In the genomic region with DNA sequence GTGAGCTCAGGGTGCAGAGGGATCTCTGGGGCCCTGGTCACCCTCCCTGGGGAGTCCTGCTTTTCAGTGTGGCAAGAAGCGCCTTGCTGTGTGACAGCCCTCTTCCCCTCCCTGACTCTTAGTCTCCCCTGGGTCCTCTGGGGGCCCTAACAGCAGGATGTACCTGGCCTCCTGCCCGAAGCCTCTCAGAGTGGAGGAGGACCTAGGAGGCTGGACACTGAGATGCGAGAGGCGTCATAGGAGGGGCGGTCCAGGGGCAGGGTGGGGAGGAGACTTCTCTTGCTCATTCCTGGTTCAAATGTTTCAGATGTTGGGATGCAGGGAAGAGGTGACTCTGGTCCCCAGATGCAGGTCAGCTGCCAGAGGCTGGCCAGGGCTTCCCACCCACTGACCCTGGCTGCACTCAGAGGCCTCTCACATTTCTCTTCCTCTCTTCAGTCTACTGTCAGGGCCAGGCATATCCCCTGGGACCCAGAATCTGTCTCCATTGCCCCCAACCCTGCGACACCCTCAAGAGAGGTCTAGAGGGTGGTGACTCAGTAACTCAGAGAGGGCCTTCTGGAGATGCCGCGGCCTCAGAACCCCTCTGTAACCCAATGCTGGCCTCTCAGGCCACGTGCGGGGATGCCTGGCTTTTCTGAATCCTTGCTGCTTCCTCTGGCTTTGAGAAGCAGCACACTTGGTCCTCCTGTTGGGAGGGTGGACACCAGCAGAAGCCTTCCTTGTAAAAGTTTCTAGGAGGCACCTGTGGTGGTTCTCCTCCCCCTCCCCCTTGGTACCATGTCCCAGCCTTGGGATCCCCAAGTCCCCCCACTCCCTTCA, we compare ENCODE assay signal across 10 cellular contexts. TPM values are rescaled to one million over a fixed set of nuclear protein-coding genes. Genes with fewer than 3 reads are reported as not detected.
DNase-seq lines count a peak whose midpoint lies in the region; TF ChIP-seq lines count a peak whose summit lies in the region.
"Had no signal": no experiment of that assay in that cellular context is flagged by ENCODE, and none has a peak within 500 bp of the region (broad histone marks: within the 10 kb centered on the region; RNA-seq: fewer than 3 reads in every experiment).

No MANE protein-coding gene starts in this region.

- H3K36me3 ChIP-seq in BLaER1 (no peaks in the 10 kb centered on the region), cardiac muscle cell (no peaks in the 10 kb centered on the region)

- no peaks in the 10 kb centered on the region for H4K20me1 ChIP-seq in BLaER1

- H3K4me3 Mint-ChIP-seq in progenitor cell of endocrine pancreas (ENCODE audit: low read depth), result no peak overlapping the region

- H3K4me2 ChIP-seq in BLaER1, result peak overlapping the region; percentile 80

- peak overlapping the region; percentile 90 for H3K27ac Mint-ChIP-seq in progenitor cell of endocrine pancreas

- H3K9me3 Mint-ChIP-seq in progenitor cell of endocrine pancreas (ENCODE audit: low read depth), result no peaks in the 10 kb centered on the region

- H3K27me3 ChIP-seq in BLaER1 (no peaks in the 10 kb centered on the region), cardiac muscle cell (no peaks in the 10 kb centered on the region)

- DNase-seq in T1000 (lab: John Stamatoyannopoulos, UW) (peak; percentile 46), cardiac muscle cell (ENCODE audit: low read depth in 1 of 2, low spot score in 1 of 2) (peak in 1 of 2 donors; percentile 92), progenitor cell of endocrine pancreas (ENCODE audit: low spot score, unreplicated experiment) (no peak), NCI-H2081 treated with DMSO at 0.1 percent for 48 hours (lab: John Stamatoyannopoulos, UW) (no peak), NCI-H510A treated with DMSO at 0.1 percent for 48 hours (lab: John Stamatoyannopoulos, UW) (no peak), middle frontal gyrus (ENCODE audit: extremely low spot score, low spot score) (no peak), Ammon's horn (ENCODE audit: low spot score) (no peak)
- DNase-seq: central memory CD4-positive, alpha-beta T cell; occipital lobe had no signal

- H3K27ac ChIP-seq in BLaER1 (peak overlapping the region; percentile 71), cardiac muscle cell (peak overlapping the region; percentile 96)

- H3K9ac ChIP-seq in BLaER1, result peak overlapping the region; percentile 50; the same call in 1 of the 2 replicates

- H3K9me3 ChIP-seq in BLaER1 (no peaks in the 10 kb centered on the region), cardiac muscle cell (ENCODE audit: low read depth) (no peaks in the 10 kb centered on the region)

- H3K27me3 Mint-ChIP-seq in progenitor cell of endocrine pancreas, result peaks cover 24% of the 10 kb centered on the region

- TF ChIP-seq CTCF in cardiac muscle cell (IDR thresholded peaks at IDR 0.05; ENCODE audit: low read depth, low read length) (no peak), progenitor cell of endocrine pancreas (IDR thresholded peaks at IDR 0.05; ENCODE audit: unreplicated experiment) (no peak)

- H3K36me3 Mint-ChIP-seq in progenitor cell of endocrine pancreas (ENCODE audit: insufficient read depth), result no peaks in the 10 kb centered on the region

- H3K4me1 Mint-ChIP-seq in progenitor cell of endocrine pancreas (ENCODE audit: low read depth), result peaks cover 29% of the 10 kb centered on the region

- no peak overlapping the region for H3K4me3 ChIP-seq in BLaER1
- no peak overlapping the region for H3K4me3 ChIP-seq in cardiac muscle cell

- H3K4me1 ChIP-seq in BLaER1 (peaks cover 62% of the 10 kb centered on the region), cardiac muscle cell (ENCODE audit: low read depth) (peaks cover 32% of the 10 kb centered on the region)

RNA-seq across cellular contexts. Expression of gene SNX33, which starts 25.9 kb away (rescaled TPM):
- total RNA-seq in cardiac muscle cell (14.0 and 17.1 TPM in 2 replicates), progenitor cell of endocrine pancreas (24.5 and 29.3 TPM in 2 replicates)
- polyA plus RNA-seq in cardiac muscle cell, result 9.5 and 12.5 TPM in 2 replicates

RNA-seq across cellular contexts. Expression of gene IMP3, which starts 33.6 kb away (rescaled TPM):
- 116 and 130 TPM in 2 replicates for total RNA-seq in cardiac muscle cell
- polyA plus RNA-seq in cardiac muscle cell, result 83.9 and 105 TPM in 2 replicates
- total RNA-seq in progenitor cell of endocrine pancreas, result 53.7 and 54.0 TPM in 2 replicates

RNA-seq across cellular contexts. Expression of gene CSPG4, which starts 39.0 kb away (rescaled TPM):
- total RNA-seq in cardiac muscle cell, result 17.2 and 30.6 TPM in 2 replicates
- polyA plus RNA-seq in cardiac muscle cell, result 7.1 and 12.1 TPM in 2 replicates
- total RNA-seq in progenitor cell of endocrine pancreas, result 0.41 and 0.51 TPM in 2 replicates

RNA-seq across cellular contexts. Expression of gene SNUPN, which starts 48.1 kb away (rescaled TPM):
- 16.8 and 20.2 TPM in 2 replicates for total RNA-seq in cardiac muscle cell
- 28.0 and 29.4 TPM in 2 replicates for polyA plus RNA-seq in cardiac muscle cell
- 16.0 and 21.1 TPM in 2 replicates for total RNA-seq in progenitor cell of endocrine pancreas

Comparison
In these comparisons a context has a peak if more than half of its experiments do, and no peak if none do; other contexts are left out.
1. RNA of gene CSPG4, which starts 39.0 kb away (total RNA-seq): 17.2 to 30.6 TPM in cardiac muscle cell; 0.41 to 0.51 TPM in progenitor cell of endocrine pancreas; every median in the first group is over 10 times any median in the second.